Comparison of ENCODE assay signal across 1 cellular context in the genomic region with DNA sequence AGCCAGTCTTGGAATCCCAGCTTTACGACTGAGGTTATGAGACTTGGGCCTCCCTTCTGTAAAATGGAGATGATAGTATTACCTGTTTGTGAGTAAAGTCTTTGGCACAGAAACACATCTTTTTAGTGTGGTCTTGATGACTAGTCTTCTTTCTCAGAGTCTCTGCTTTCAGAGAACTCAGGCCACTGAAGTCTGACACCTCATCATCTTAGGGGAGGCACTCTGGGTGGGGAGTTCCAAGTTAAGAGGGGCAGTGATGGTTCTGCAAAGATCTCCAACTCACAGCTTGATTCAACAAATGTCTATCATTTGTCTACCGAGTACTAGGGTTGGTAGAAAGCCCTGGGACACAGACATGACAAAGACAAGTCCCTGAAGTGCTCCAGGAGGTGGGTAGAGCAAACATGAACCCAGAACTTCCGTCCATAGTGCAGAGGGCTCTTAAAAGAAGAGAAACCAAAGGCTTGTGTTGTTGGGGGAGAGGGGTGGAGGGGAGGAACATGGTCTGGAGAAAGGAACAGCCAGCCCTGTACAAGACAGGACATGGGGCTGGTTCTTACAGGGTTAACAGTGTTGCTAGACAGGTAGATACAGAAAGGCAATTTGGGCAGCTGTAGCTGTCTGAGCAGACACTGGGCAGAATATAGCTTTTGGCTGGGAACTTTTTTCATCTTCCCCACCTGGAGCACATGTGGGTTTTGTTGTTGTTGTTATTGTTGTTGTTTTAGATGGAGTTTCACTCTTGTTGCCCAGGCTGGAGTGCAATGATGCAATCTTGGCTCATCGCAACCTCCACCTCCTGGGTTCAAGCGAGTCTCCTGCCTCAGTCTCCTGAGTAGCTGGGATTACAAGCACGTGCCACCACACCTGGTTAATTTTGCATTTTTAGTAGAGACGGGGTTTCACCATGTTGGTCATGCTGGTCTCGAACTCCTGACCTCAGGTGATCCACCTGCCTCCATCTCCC.
TF ChIP-seq lines count a peak whose summit lies in the region.

No MANE protein-coding gene starts in this region.

TF ChIP-seq in HepG2, 621 proteins besides CTCF, POLR2A, EP300 and RAD21 (continues in another document):
- TF ChIP-seq, protein P1, sequence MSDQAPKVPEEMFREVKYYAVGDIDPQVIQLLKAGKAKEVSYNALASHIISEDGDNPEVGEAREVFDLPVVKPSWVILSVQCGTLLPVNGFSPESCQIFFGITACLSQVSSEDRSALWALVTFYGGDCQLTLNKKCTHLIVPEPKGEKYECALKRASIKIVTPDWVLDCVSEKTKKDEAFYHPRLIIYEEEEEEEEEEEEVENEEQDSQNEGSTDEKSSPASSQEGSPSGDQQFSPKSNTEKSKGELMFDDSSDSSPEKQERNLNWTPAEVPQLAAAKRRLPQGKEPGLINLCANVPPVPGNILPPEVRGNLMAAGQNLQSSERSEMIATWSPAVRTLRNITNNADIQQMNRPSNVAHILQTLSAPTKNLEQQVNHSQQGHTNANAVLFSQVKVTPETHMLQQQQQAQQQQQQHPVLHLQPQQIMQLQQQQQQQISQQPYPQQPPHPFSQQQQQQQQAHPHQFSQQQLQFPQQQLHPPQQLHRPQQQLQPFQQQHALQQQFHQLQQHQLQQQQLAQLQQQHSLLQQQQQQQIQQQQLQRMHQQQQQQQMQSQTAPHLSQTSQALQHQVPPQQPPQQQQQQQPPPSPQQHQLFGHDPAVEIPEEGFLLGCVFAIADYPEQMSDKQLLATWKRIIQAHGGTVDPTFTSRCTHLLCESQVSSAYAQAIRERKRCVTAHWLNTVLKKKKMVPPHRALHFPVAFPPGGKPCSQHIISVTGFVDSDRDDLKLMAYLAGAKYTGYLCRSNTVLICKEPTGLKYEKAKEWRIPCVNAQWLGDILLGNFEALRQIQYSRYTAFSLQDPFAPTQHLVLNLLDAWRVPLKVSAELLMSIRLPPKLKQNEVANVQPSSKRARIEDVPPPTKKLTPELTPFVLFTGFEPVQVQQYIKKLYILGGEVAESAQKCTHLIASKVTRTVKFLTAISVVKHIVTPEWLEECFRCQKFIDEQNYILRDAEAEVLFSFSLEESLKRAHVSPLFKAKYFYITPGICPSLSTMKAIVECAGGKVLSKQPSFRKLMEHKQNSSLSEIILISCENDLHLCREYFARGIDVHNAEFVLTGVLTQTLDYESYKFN (CRISPR knock-in tag; conservative IDR thresholded peaks at IDR 0.05), result peak; percentile 85
- TF ChIP-seq CREM (IDR thresholded peaks at IDR 0.05), result peak; percentile 53; the same call in 1 of the 2 replicates
- no peak for TF ChIP-seq CREM (CRISPR knock-in tag; IDR thresholded peaks at IDR 0.05)
- TF ChIP-seq, protein P2, sequence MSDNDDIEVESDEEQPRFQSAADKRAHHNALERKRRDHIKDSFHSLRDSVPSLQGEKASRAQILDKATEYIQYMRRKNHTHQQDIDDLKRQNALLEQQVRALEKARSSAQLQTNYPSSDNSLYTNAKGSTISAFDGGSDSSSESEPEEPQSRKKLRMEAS (IDR thresholded peaks at IDR 0.05), result 0 out of 2 replicates have a peak, but pooled peaks have one; percentile 11
- TF ChIP-seq, protein P3, sequence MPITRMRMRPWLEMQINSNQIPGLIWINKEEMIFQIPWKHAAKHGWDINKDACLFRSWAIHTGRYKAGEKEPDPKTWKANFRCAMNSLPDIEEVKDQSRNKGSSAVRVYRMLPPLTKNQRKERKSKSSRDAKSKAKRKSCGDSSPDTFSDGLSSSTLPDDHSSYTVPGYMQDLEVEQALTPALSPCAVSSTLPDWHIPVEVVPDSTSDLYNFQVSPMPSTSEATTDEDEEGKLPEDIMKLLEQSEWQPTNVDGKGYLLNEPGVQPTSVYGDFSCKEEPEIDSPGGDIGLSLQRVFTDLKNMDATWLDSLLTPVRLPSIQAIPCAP (CRISPR knock-in tag; IDR thresholded peaks at IDR 0.05; ENCODE audit: low read depth), result no peak
- peak in 1 of 2 experiments; percentile 59; a peak in 1 of 4 replicates for TF ChIP-seq ATF4 (CRISPR knock-in tag; IDR thresholded peaks at IDR 0.05)
- no peak for TF ChIP-seq ZNF839 (CRISPR knock-in tag; IDR thresholded peaks at IDR 0.05; ENCODE audit: borderline replicate concordance)
- 0 out of 2 replicates have a peak, but pooled peaks have one; percentile 36 for TF ChIP-seq MED13 (CRISPR knock-in tag; IDR thresholded peaks at IDR 0.05)
- TF ChIP-seq E2F5 (CRISPR knock-in tag; conservative IDR thresholded peaks at IDR 0.05), result no peak
- TF ChIP-seq, protein P4, sequence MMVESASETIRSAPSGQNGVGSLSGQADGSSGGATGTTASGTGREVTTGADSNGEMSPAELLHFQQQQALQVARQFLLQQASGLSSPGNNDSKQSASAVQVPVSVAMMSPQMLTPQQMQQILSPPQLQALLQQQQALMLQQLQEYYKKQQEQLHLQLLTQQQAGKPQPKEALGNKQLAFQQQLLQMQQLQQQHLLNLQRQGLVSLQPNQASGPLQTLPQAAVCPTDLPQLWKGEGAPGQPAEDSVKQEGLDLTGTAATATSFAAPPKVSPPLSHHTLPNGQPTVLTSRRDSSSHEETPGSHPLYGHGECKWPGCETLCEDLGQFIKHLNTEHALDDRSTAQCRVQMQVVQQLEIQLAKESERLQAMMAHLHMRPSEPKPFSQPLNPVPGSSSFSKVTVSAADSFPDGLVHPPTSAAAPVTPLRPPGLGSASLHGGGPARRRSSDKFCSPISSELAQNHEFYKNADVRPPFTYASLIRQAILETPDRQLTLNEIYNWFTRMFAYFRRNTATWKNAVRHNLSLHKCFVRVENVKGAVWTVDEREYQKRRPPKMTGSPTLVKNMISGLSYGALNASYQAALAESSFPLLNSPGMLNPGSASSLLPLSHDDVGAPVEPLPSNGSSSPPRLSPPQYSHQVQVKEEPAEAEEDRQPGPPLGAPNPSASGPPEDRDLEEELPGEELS (CRISPR knock-in tag; IDR thresholded peaks at IDR 0.05), result peak; percentile 38; the same call in 1 of the 2 replicates
- TF ChIP-seq NCOA2 (CRISPR knock-in tag; IDR thresholded peaks at IDR 0.05), result no peak
- TF ChIP-seq NR2F6 (IDR thresholded peaks at IDR 0.05), result 0 out of 2 replicates have a peak, but pooled peaks have one; percentile 30
- no peak for TF ChIP-seq NR2F6 (CRISPR knock-in tag; IDR thresholded peaks at IDR 0.05)
- no peak for TF ChIP-seq ZNF143 (CRISPR knock-in tag; IDR thresholded peaks at IDR 0.05)
- TF ChIP-seq GABPA (IDR thresholded peaks at IDR 0.05; ENCODE audit: low read depth, low read length), result no peak
- TF ChIP-seq GABPA (CRISPR knock-in tag; IDR thresholded peaks at IDR 0.05; ENCODE audit: low read depth), result 0 out of 2 replicates have a peak, but pooled peaks have one; percentile 13
- no peak for TF ChIP-seq ZNF432 (CRISPR knock-in tag; IDR thresholded peaks at IDR 0.05; ENCODE audit: borderline replicate concordance)
- TF ChIP-seq, protein P5, sequence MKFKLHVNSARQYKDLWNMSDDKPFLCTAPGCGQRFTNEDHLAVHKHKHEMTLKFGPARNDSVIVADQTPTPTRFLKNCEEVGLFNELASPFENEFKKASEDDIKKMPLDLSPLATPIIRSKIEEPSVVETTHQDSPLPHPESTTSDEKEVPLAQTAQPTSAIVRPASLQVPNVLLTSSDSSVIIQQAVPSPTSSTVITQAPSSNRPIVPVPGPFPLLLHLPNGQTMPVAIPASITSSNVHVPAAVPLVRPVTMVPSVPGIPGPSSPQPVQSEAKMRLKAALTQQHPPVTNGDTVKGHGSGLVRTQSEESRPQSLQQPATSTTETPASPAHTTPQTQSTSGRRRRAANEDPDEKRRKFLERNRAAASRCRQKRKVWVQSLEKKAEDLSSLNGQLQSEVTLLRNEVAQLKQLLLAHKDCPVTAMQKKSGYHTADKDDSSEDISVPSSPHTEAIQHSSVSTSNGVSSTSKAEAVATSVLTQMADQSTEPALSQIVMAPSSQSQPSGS (CRISPR knock-in tag; IDR thresholded peaks at IDR 0.05), result no peak
- 0 out of 2 replicates have a peak, but pooled peaks have one; percentile 45 for TF ChIP-seq ZNF546 (CRISPR knock-in tag; conservative IDR thresholded peaks at IDR 0.05)
- TF ChIP-seq SP5 (CRISPR knock-in tag; IDR thresholded peaks at IDR 0.05; ENCODE audit: borderline replicate concordance, low read depth), result peak; percentile 76
- peak; percentile 44; the same call in 1 of the 2 replicates for TF ChIP-seq ATF7 (IDR thresholded peaks at IDR 0.05)
- TF ChIP-seq ATF7 (CRISPR knock-in tag; IDR thresholded peaks at IDR 0.05), result no peak
- TF ChIP-seq, protein P6, sequence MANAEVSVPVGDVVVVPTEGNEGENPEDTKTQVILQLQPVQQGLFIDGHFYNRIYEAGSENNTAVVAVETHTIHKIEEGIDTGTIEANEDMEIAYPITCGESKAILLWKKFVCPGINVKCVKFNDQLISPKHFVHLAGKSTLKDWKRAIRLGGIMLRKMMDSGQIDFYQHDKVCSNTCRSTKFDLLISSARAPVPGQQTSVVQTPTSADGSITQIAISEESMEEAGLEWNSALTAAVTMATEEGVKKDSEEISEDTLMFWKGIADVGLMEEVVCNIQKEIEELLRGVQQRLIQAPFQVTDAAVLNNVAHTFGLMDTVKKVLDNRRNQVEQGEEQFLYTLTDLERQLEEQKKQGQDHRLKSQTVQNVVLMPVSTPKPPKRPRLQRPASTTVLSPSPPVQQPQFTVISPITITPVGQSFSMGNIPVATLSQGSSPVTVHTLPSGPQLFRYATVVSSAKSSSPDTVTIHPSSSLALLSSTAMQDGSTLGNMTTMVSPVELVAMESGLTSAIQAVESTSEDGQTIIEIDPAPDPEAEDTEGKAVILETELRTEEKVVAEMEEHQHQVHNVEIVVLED (CRISPR knock-in tag; IDR thresholded peaks at IDR 0.05; ENCODE audit: borderline replicate concordance), result no peak
- TF ChIP-seq ZNF263 (CRISPR knock-in tag; IDR thresholded peaks at IDR 0.05), result 0 out of 2 replicates have a peak, but pooled peaks have one; percentile 41
- peak; percentile 24; the same call in 1 of the 2 replicates for TF ChIP-seq HOXA3 (CRISPR knock-in tag; IDR thresholded peaks at IDR 0.05)
- TF ChIP-seq GATAD2A (CRISPR knock-in tag; IDR thresholded peaks at IDR 0.05), result peak; percentile 51; the same call in 1 of the 2 replicates
- peak; percentile 76; the same call in 1 of the 2 replicates for TF ChIP-seq ZNF746 (CRISPR knock-in tag; IDR thresholded peaks at IDR 0.05)
- no peak for TF ChIP-seq ARNTL (CRISPR knock-in tag; IDR thresholded peaks at IDR 0.05)
- TF ChIP-seq SOX13 (IDR thresholded peaks at IDR 0.05), result no peak
- peak in 1 of 2 experiments; percentile 24; a peak in 2 of 4 replicates for TF ChIP-seq SOX13 (CRISPR knock-in tag; conservative IDR thresholded peaks at IDR 0.05 in 1 of 2, IDR thresholded peaks at IDR 0.05 in 1 of 2)
- no peak for TF ChIP-seq ZBTB21 (CRISPR knock-in tag; IDR thresholded peaks at IDR 0.05)
- TF ChIP-seq IRF2 (CRISPR knock-in tag; IDR thresholded peaks at IDR 0.05), result no peak
- no peak for TF ChIP-seq NR3C1 (CRISPR knock-in tag; IDR thresholded peaks at IDR 0.05)
- TF ChIP-seq ARID3A (IDR thresholded peaks at IDR 0.05; ENCODE audit: low read depth, low read length), result 0 out of 2 replicates have a peak, but pooled peaks have one; percentile 6
- TF ChIP-seq SRF (IDR thresholded peaks at IDR 0.05; ENCODE audit: low read depth, low read length), result no peak
- no peak for TF ChIP-seq FOXO1 (CRISPR knock-in tag; IDR thresholded peaks at IDR 0.05)
- TF ChIP-seq ZNF878 (CRISPR knock-in tag; IDR thresholded peaks at IDR 0.05), result peak; percentile 50; the same call in 1 of the 2 replicates
- TF ChIP-seq BCL6 (CRISPR knock-in tag; IDR thresholded peaks at IDR 0.05), result peak; percentile 59
- no peak for TF ChIP-seq ZNF577 (CRISPR knock-in tag; IDR thresholded peaks at IDR 0.05; ENCODE audit: borderline replicate concordance, low read depth)
- no peak for TF ChIP-seq ZBTB43 (CRISPR knock-in tag; conservative IDR thresholded peaks at IDR 0.05)
- peak; percentile 39; the same call in 1 of the 2 replicates for TF ChIP-seq ZNF292 (CRISPR knock-in tag; IDR thresholded peaks at IDR 0.05; ENCODE audit: borderline replicate concordance, low read depth)
- no peak for TF ChIP-seq ZNF562 (CRISPR knock-in tag; IDR thresholded peaks at IDR 0.05; ENCODE audit: borderline replicate concordance)
- 0 out of 2 replicates have a peak, but pooled peaks have one; percentile 27 for TF ChIP-seq FOXC1 (CRISPR knock-in tag; IDR thresholded peaks at IDR 0.05; ENCODE audit: borderline replicate concordance)
